In genomic region chr6:53244532-53244931, GRCh38 we compare ENCODE assay signal across 28 cellular contexts.
A peak's percentile ranks its signal among the peaks of the same experiment; 100 is the strongest.
DNase-seq lines count a peak whose midpoint lies in the region; ATAC-seq, FAIRE-seq and TF ChIP-seq lines count a peak whose summit lies in the region.
"Had no signal": no experiment of that assay in that cellular context is flagged by ENCODE, and none has a peak within 500 bp of the region (broad histone marks: within the 10 kb centered on the region; RNA-seq: fewer than 3 reads in every experiment).

No MANE protein-coding gene starts in this region.

- H3K79me2 ChIP-seq in DOHH2 (ENCODE audit: control insufficient read depth, low read length) (no peaks in the 10 kb centered on the region), Karpas-422 (ENCODE audit: low read length) (no peaks in the 10 kb centered on the region)

- H3K4me3 ChIP-seq in DOHH2 (ENCODE audit: low read length) (peak overlapping the region; percentile 35), Karpas-422 (ENCODE audit: low read length) (peak overlapping the region; percentile 32; the same call in 1 of the 2 replicates), tibial artery (no peak overlapping the region)
- H3K4me3 ChIP-seq: coronary artery, GM23338, ovary had no signal

- H3K4me1 ChIP-seq in DOHH2 (ENCODE audit: control insufficient read depth, low read length) (peaks cover 20% of the 10 kb centered on the region), Karpas-422 (ENCODE audit: low read length) (peaks cover 43% of the 10 kb centered on the region), tibial artery (peaks cover 0 to 6% (median 1%) of the 10 kb centered on the region in 4 donors)

- peak; percentile 57 for FAIRE-seq in GM19239 (lab: Jason Lieb, UNC)
- FAIRE-seq: bronchial epithelial cell, D721Med had no signal

- no peak for DNase-seq in GM19239 (ENCODE audit: insufficient read length, low spot score)
- DNase-seq in Karpas-422: no peak
- DNase-seq in germinal center (ENCODE audit: low spot score): peak; percentile 41
- DNase-seq in tibial artery: no peak
- DNase-seq in hippocampal formation (lab: John Stamatoyannopoulos, UW): no peak
- no peak for DNase-seq in Right ventricle myocardium superior
- DNase-seq: activated CD4-positive, CD25-positive, alpha-beta regulatory T cell treated with anti-CD3 and anti-CD28 coated beads, Interleukin-2, amount 50 U/mL, for 72 hours; activated CD8-positive, alpha-beta T cell treated with anti-CD3 and anti-CD28 coated beads, Interleukin-2, amount 10 ng/mL, durations not matched to agents 7 days and 5 days; activated gamma-delta T cell treated with Interleukin-2 at 50 U/mL for 16 hours; activated T-cell treated with anti-CD3 and anti-CD28 coated beads, Interleukin-2, amount 50 U/mL, for 1 hour; kidney glomerular epithelial cell; naive thymus-derived CD4-positive, alpha-beta T cell; NCI-H1092; NCI-H2029; NCI-H2227 treated with DMSO at 0.1 percent for 48 hours; NCI-H748 treated with DMSO at 0.1 percent for 48 hours; ovary; PC-3; right cardiac atrium; SHP77 treated with DMSO at 0.1 percent for 48 hours; stimulated activated CD8-positive, alpha-beta memory T cell treated with anti-CD3 and anti-CD28 coated beads, Interleukin-4, amount 100 ng/mL, for 48 hours; substantia nigra had no signal

- TF ChIP-seq CTCF in DOHH2 (IDR thresholded peaks at IDR 0.05; ENCODE audit: low read depth, low read length, poor library complexity, severe bottlenecking) (no peak), tibial artery (IDR thresholded peaks at IDR 0.05) (no peak)

- H3K27ac ChIP-seq in DOHH2 (ENCODE audit: low read depth, low read length) (peak overlapping the region; percentile 27; the same call in 1 of the 2 replicates), Karpas-422 (ENCODE audit: low read length) (peak overlapping the region; percentile 83), tibial artery (no peak overlapping the region)
- H3K27ac ChIP-seq: coronary artery, ovary had no signal

- H3K36me3 ChIP-seq in DOHH2 (ENCODE audit: control insufficient read depth, low read length): no peaks in the 10 kb centered on the region
- no peaks in the 10 kb centered on the region for H3K36me3 ChIP-seq in Karpas-422 (ENCODE audit: insufficient read depth, low read length)
- H3K36me3 ChIP-seq in tibial artery: no peaks in the 10 kb centered on the region
- H3K36me3 ChIP-seq: ovary had no signal

- peaks cover 3% of the 10 kb centered on the region for H3F3A ChIP-seq in DOHH2 (ENCODE audit: control insufficient read depth, insufficient read depth)

- H3K4me2 ChIP-seq in DOHH2 (ENCODE audit: low read length) (peak overlapping the region; percentile 61), Karpas-422 (ENCODE audit: low read depth, low read length, poor library complexity, severe bottlenecking) (peak overlapping the region; percentile 54)
- H3K4me2 ChIP-seq: GM23338 had no signal

- peak overlapping the region; percentile 18 for H3K9ac ChIP-seq in Karpas-422 (ENCODE audit: low read length)

- H3K9me2 ChIP-seq in DOHH2 (replicated peaks; ENCODE audit: control insufficient read depth, low read length) (no peaks in the 10 kb centered on the region), Karpas-422 (replicated peaks; ENCODE audit: insufficient read depth, low read length) (no peaks in the 10 kb centered on the region)

- H2AFZ ChIP-seq in Karpas-422 (ENCODE audit: low read length): no peak overlapping the region
- H2AFZ ChIP-seq: GM23338 had no signal

- H3K27me3 ChIP-seq in DOHH2 (ENCODE audit: control insufficient read depth, low read length): peaks cover 49% of the 10 kb centered on the region
- H3K27me3 ChIP-seq in Karpas-422 (ENCODE audit: low read length): no peaks in the 10 kb centered on the region
- H3K27me3 ChIP-seq in tibial artery: no peaks in the 10 kb centered on the region
- H3K27me3 ChIP-seq: ovary had no signal

- intact Hi-C loops in tibial artery (cut with DNase I; ENCODE audit: low total_unique reads) (no loop called here), Right ventricle myocardium superior (cut with DNase I) (no loop called here)

- H4K20me1 ChIP-seq in DOHH2 (ENCODE audit: control insufficient read depth, insufficient read depth, low read depth, low read length) (0 out of 2 replicates have a peak, but pooled peaks cover 8% of the 10 kb centered on the region), Karpas-422 (ENCODE audit: insufficient read depth, low read depth, low read length) (no peaks in the 10 kb centered on the region)

- ATAC-seq in GM21786 (IDR thresholded peaks at IDR 0.05; ENCODE audit: unreplicated experiment) (no peak), Right ventricle myocardium superior (ENCODE audit: poor library complexity) (no peak)
- ATAC-seq: activated CD8-positive, alpha-beta T cell treated with anti-CD3 and anti-CD28 coated beads, Interleukin-2, amount 10 ng/mL, durations not matched to agents 7 days and 5 days; GM23338; PC-3 had no signal

- H3K9me3 ChIP-seq in DOHH2 (ENCODE audit: control insufficient read depth, insufficient read depth, low read length): no peaks in the 10 kb centered on the region
- H3K9me3 ChIP-seq in Karpas-422 (ENCODE audit: low read length): no peaks in the 10 kb centered on the region
- no peaks in the 10 kb centered on the region for H3K9me3 ChIP-seq in tibial artery
- H3K9me3 ChIP-seq: ovary had no signal

Comparison
In these comparisons a context has a peak if more than half of its experiments do, and no peak if none do; other contexts are left out.
1. H3K27ac ChIP-seq: peak in DOHH2 (single experiment) and Karpas-422 (single experiment); none in tibial artery (0 of 2).
2. H3K4me3 ChIP-seq: peak in DOHH2 (single experiment) and Karpas-422 (single experiment); none in tibial artery (0 of 2).